9 cellular contexts compared by ENCODE assay signal in genomic region chr2:105454801-105455485, GRCh38. TPM values are rescaled to one million over a fixed set of nuclear protein-coding genes. Genes with fewer than 3 reads are reported as not detected.
A peak's percentile ranks its signal among the peaks of the same experiment; 100 is the strongest.
DNase-seq lines count a peak whose midpoint lies in the region; ATAC-seq and TF ChIP-seq lines count a peak whose summit lies in the region.
"Had no signal": no experiment of that assay in that cellular context is flagged by ENCODE, and none has a peak within 500 bp of the region (broad histone marks: within the 10 kb centered on the region; RNA-seq: fewer than 3 reads in every experiment).

No MANE protein-coding gene starts in this region.

- peak overlapping the region; percentile 91 for H3K27ac Mint-ChIP-seq in Caco-2 (ENCODE audit: unreplicated experiment)

- CTCF ChIA-PET in Caco-2 (lab: Charles Lee): no interaction called here

- TF ChIP-seq CTCF in Caco-2 (IDR thresholded peaks at IDR 0.05; ENCODE audit: insufficient read depth in 1 of 2, low read depth in 1 of 2, low read length in 1 of 2, severe bottlenecking in 1 of 2, unreplicated experiment in 1 of 2) (peak; percentile 44 to 61), WI38 (IDR thresholded peaks at IDR 0.05; ENCODE audit: low read depth, low read length) (peak; percentile 19; the same call in 1 of the 2 replicates)

- no peaks in the 10 kb centered on the region for H3K27me3 ChIP-seq in Caco-2 (replicated peaks; ENCODE audit: control insufficient read depth, insufficient read depth, low read length)

- H3K4me3 Mint-ChIP-seq in Caco-2 (ENCODE audit: unreplicated experiment): no peak overlapping the region

- H3K4me1 ChIP-seq in Caco-2: peaks cover 15% of the 10 kb centered on the region

- H3K36me3 ChIP-seq in Caco-2 (ENCODE audit: control insufficient read depth, insufficient read depth, low read length): no peaks in the 10 kb centered on the region

- DNase-seq in Caco-2 (peak; percentile 60 to 70), HPDE6-E6E7 (ENCODE audit: extremely low spot score) (peak; percentile 52), iPS-NIHi11 (ENCODE audit: low spot score) (peak; percentile 57), ureter (ENCODE audit: low spot score) (peak; percentile 61), HuH-7.5 (ENCODE audit: low spot score) (no peak), NCI-H1105 (lab: John Stamatoyannopoulos, UW) (no peak)

- no peak for TF ChIP-seq POLR2A in GM18505 (IDR thresholded peaks at IDR 0.05; ENCODE audit: borderline replicate concordance, extremely low read depth, insufficient read depth, insufficient read length)

- H3K27me3 Mint-ChIP-seq in Caco-2 (ENCODE audit: insufficient read depth, unreplicated experiment): no peaks in the 10 kb centered on the region

- POLR2A ChIA-PET in Caco-2 (lab: Charles Lee): interaction anchor here (0.6 kb wide), 1 partner anchor 56 kb away, joined by 3 read pairs; the partner anchor contains the start of gene FHL2

- peaks cover 16% of the 10 kb centered on the region for H3K4me1 Mint-ChIP-seq in Caco-2 (ENCODE audit: low read depth, unreplicated experiment)

- ATAC-seq in GM18505 (IDR thresholded peaks at IDR 0.05; ENCODE audit: unreplicated experiment): no peak

- no peaks in the 10 kb centered on the region for H3K9me3 Mint-ChIP-seq in Caco-2 (ENCODE audit: unreplicated experiment)

- H3K36me3 Mint-ChIP-seq in Caco-2 (ENCODE audit: insufficient read depth, unreplicated experiment): no peaks in the 10 kb centered on the region

- BruUV-seq in Caco-2 (replicated peaks; lab: Mats Ljungman, UMichigan): no TSS peak

- no peak overlapping the region for H3K4me3 ChIP-seq in Caco-2 (ENCODE audit: low read depth, low read length)
- H3K4me3 ChIP-seq in WI38 (ENCODE audit: low read depth, low read length): no peak overlapping the region
- H3K4me3 ChIP-seq: lung had no signal

- no peaks in the 10 kb centered on the region for H3K9me3 ChIP-seq in Caco-2

- intact Hi-C loops in Caco-2 (cut with micrococcal nuclease; ENCODE audit: unreplicated experiment): loop anchor here (1.0 to 2.0 kb wide), 3 partner anchors 13 to 70 kb away; no protein-coding TSS in a partner anchor

RNA-seq across cellular contexts. Expression of gene FHL2, which starts 56.1 kb away (rescaled TPM):
- total RNA-seq in Caco-2 (2022): 40.5 and 45.4 TPM in 2 replicates
- 120 TPM for total RNA-seq in ureter

Comparison
In these comparisons a context has a peak if more than half of its experiments do, and no peak if none do; other contexts are left out.
1. DNase-seq: peak in Caco-2 (2 of 2), HPDE6-E6E7 (single experiment), iPS-NIHi11 (single experiment) and ureter (single experiment); none in HuH-7.5 (single experiment) and NCI-H1105 (single experiment).